ENCODE assay signal across 1 cellular context in the genomic region with DNA sequence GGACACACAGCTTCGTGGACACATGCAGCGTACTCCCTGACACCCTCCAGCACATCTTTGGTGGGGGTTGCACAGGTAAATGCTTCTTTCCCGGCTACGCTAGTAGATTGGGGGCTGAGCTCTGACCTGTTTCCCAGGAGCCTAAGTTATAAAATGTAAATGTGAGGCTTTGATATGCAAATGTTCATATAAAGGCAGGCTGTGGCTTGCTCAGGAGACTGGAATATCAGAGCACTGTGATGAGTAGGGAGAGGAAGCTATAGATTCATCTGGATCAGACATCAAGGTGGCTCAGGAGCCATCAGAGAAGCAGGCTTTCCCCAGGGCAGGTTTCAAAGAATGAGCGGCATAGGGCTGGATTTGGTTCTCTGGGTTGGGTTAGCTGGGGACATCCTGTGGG.
TF ChIP-seq lines count a peak whose summit lies in the region.

No MANE protein-coding gene starts in this region.

TF ChIP-seq in GM23338, 12 proteins besides CTCF, POLR2A, EP300 and RAD21:
- TF ChIP-seq EZH2 (IDR thresholded peaks at IDR 0.05; ENCODE audit: low read depth, unreplicated experiment) (no peak), JUNB (IDR thresholded peaks at IDR 0.05; ENCODE audit: unreplicated experiment) (no peak), CREB1 (CRISPR knock-in tag; IDR thresholded peaks at IDR 0.05; ENCODE audit: low read depth) (no peak), STAT1 (IDR thresholded peaks at IDR 0.05; ENCODE audit: unreplicated experiment) (no peak), POLR2AphosphoS5 (IDR thresholded peaks at IDR 0.05; ENCODE audit: low read depth) (no peak), EZH2phosphoT487 (IDR thresholded peaks at IDR 0.05; ENCODE audit: unreplicated experiment) (no peak)
- TF ChIP-seq, protein P1, sequence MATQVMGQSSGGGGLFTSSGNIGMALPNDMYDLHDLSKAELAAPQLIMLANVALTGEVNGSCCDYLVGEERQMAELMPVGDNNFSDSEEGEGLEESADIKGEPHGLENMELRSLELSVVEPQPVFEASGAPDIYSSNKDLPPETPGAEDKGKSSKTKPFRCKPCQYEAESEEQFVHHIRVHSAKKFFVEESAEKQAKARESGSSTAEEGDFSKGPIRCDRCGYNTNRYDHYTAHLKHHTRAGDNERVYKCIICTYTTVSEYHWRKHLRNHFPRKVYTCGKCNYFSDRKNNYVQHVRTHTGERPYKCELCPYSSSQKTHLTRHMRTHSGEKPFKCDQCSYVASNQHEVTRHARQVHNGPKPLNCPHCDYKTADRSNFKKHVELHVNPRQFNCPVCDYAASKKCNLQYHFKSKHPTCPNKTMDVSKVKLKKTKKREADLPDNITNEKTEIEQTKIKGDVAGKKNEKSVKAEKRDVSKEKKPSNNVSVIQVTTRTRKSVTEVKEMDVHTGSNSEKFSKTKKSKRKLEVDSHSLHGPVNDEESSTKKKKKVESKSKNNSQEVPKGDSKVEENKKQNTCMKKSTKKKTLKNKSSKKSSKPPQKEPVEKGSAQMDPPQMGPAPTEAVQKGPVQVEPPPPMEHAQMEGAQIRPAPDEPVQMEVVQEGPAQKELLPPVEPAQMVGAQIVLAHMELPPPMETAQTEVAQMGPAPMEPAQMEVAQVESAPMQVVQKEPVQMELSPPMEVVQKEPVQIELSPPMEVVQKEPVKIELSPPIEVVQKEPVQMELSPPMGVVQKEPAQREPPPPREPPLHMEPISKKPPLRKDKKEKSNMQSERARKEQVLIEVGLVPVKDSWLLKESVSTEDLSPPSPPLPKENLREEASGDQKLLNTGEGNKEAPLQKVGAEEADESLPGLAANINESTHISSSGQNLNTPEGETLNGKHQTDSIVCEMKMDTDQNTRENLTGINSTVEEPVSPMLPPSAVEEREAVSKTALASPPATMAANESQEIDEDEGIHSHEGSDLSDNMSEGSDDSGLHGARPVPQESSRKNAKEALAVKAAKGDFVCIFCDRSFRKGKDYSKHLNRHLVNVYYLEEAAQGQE (IDR thresholded peaks at IDR 0.05; ENCODE audit: unreplicated experiment): no peak
TF ChIP-seq in GM23338: peak in this region for 0.
